ENCODE assay signal across 8 cellular contexts in genomic region chr2:162890690-162891311, GRCh38. TPM values are rescaled to one million over a fixed set of nuclear protein-coding genes. Genes with fewer than 3 reads are reported as not detected.
DNase-seq lines count a peak whose midpoint lies in the region; ATAC-seq and TF ChIP-seq lines count a peak whose summit lies in the region.

No MANE protein-coding gene starts in this region.

- H3K9ac ChIP-seq in liver (ENCODE audit: low read depth in 1 of 2, low read length in 2 of 2) = no peak overlapping the region

- H3K27me3 ChIP-seq in liver (ENCODE audit: control insufficient read depth in 4 of 4, insufficient read depth in 4 of 4, low read length in 3 of 4) = no peaks in the 10 kb centered on the region

- H3K36me3 ChIP-seq in liver (ENCODE audit: control insufficient read depth in 4 of 4, insufficient read depth in 3 of 4, low read depth in 1 of 4, low read length in 3 of 4) = no peaks in the 10 kb centered on the region

- no peaks in the 10 kb centered on the region for H3K9me3 ChIP-seq in liver (ENCODE audit: control insufficient read depth in 4 of 4, low read length in 3 of 4)

- ATAC-seq in GM21360 (IDR thresholded peaks at IDR 0.05; ENCODE audit: unreplicated experiment) = peak; percentile 95
- peak; percentile 98 for ATAC-seq in HG03442 (IDR thresholded peaks at IDR 0.05; ENCODE audit: unreplicated experiment)

- H3K4me1 ChIP-seq in liver (ENCODE audit: control insufficient read depth in 4 of 4, insufficient read depth in 4 of 4, low read length in 3 of 4) = no peaks in the 10 kb centered on the region

- no peak overlapping the region for H3K27ac ChIP-seq in liver (ENCODE audit: low read depth in 1 of 2, low read length in 2 of 2)

- H3K4me3 ChIP-seq in liver (ENCODE audit: low read depth in 1 of 3, low read length in 3 of 3) = no peak overlapping the region

- peak; percentile 11 for DNase-seq in activated CD4-positive, alpha-beta T cell treated with anti-CD3 and anti-CD28 coated beads for 48 hours
- DNase-seq in activated CD4-positive, alpha-beta T cell treated with anti-CD3 and anti-CD28 coated beads, Interleukin-2, amount 50 U/mL, for 1 hour = no peak
- peak; percentile 59 for DNase-seq in NCI-H446 treated with DMSO at 0.1 percent for 48 hours (lab: John Stamatoyannopoulos, UW)
- peak; percentile 26 for DNase-seq in brain pericyte (ENCODE audit: low read depth, low spot score)
- DNase-seq in activated gamma-delta T cell (lab: John Stamatoyannopoulos, UW) = no peak

- TF ChIP-seq CTCF in liver (IDR thresholded peaks at IDR 0.05; ENCODE audit: low read depth, low read length, missing input control) = peak; percentile 68

- peak; percentile 82 to 91 for TF ChIP-seq RAD21 in liver (IDR thresholded peaks at IDR 0.05)

- WGBS in liver = 19% methylated on average over 4 of the region's 4 CpGs

TF ChIP-seq in liver, 16 proteins besides CTCF, POLR2A, EP300 and RAD21:
- TF ChIP-seq HNF4A (conservative IDR thresholded peaks at IDR 0.05) (no peak), YY1 (IDR thresholded peaks at IDR 0.05) (peak; percentile 81)

RNA-seq across cellular contexts. Expression of gene KCNH7, which starts 52.2 kb away (rescaled TPM):
- under 1 TPM; 0.61 to 0.92 TPM for total RNA-seq in liver
- polyA plus RNA-seq in liver = under 1 TPM; 0.15 to 0.31 TPM

Comparison
In these comparisons a context has a peak if more than half of its experiments do, and no peak if none do; other contexts are left out.
1. DNase-seq: peak in activated CD4-positive, alpha-beta T cell treated with anti-CD3 and anti-CD28 coated beads for 48 hours (single experiment), NCI-H446 treated with DMSO at 0.1 percent for 48 hours (single experiment) and brain pericyte (single experiment); none in activated CD4-positive, alpha-beta T cell treated with anti-CD3 and anti-CD28 coated beads, Interleukin-2, amount 50 U/mL, for 1 hour (single experiment) and activated gamma-delta T cell (single experiment).